ENCODE assay signal across 8 cellular contexts in genomic region chr6:134063966-134064445, GRCh38. TPM values are rescaled to one million over a fixed set of nuclear protein-coding genes. Genes with fewer than 3 reads are reported as not detected.
DNase-seq lines count a peak whose midpoint lies in the region; ATAC-seq, FAIRE-seq and TF ChIP-seq lines count a peak whose summit lies in the region.

No MANE protein-coding gene starts in this region.

- H3K79me2 ChIP-seq in K562 (ENCODE audit: control insufficient read depth, insufficient read depth, low read length) = no peaks in the 10 kb centered on the region

- peak; percentile 69 for TF ChIP-seq CTCF in A549 (IDR thresholded peaks at IDR 0.05)
- peak; percentile 90 to 99 (median 99) for TF ChIP-seq CTCF in K562 (IDR thresholded peaks at IDR 0.05 in 2 of 3, conservative IDR thresholded peaks at IDR 0.05 in 1 of 3; ENCODE audit: insufficient read depth in 2 of 3, low read depth in 1 of 3, low read length in 3 of 3)

- H4K20me1 ChIP-seq in K562 (replicated peaks; ENCODE audit: control insufficient read depth, insufficient read depth, low read length) = no peaks in the 10 kb centered on the region

- H3K4me2 ChIP-seq in A549 = no peak overlapping the region; the same call in 2 of the 3 replicates
- H3K4me2 ChIP-seq in K562 (ENCODE audit: insufficient read depth, low read length) = peak overlapping the region; percentile 66

- no TSS peak for BruUV-seq in K562 (replicated peaks; lab: Mats Ljungman, UMichigan)

- H3K27me3 ChIP-seq in K562 (ENCODE audit: control insufficient read depth in 2 of 2, insufficient read depth in 2 of 2, low read length in 2 of 2) = no peaks in the 10 kb centered on the region

- H3K4me3 ChIP-seq in A549 (no peak overlapping the region), K562 (no peak overlapping the region)

- H3K27ac ChIP-seq in A549 (0 out of 6 replicates have a peak overlapping the region, but pooled peaks of 1 of the 2 experiments have one; percentile 9), K562 (ENCODE audit: extremely low read depth, low read depth, low read length) (peak overlapping the region; percentile 40; the same call in 1 of the 3 replicates)

- CTCF ChIA-PET in A549 (lab: Yijun Ruan, JAX) = interaction anchor here (0.6 to 6.7 kb wide), 52 partner anchors 8 to 1461 kb away, joined by 3 to 128 read pairs (median 5); partner anchors contain the start of genes SLC2A12 and TBPL1
- CTCF ChIA-PET in K562 (lab: Yijun Ruan, JAX; ENCODE audit: low intra/inter-chr PET ratio) = interaction anchor here (0.6 to 2.4 kb wide), 6 partner anchors 33 to 140 kb away, joined by 4 to 29 read pairs (median 6); no protein-coding TSS in a partner anchor

- TF ChIP-seq EP300 in A549 (IDR thresholded peaks at IDR 0.05) (no peak), K562 (IDR thresholded peaks at IDR 0.05; ENCODE audit: low read length) (no peak)

- WGBS in A549 (ENCODE audit: missing lambda C conversion rate) = 28% methylated on average over 7 of the region's 7 CpGs
- WGBS in K562 (ENCODE audit: insufficient coverage, low coverage, missing lambda C conversion rate) = under 1% methylated on average over 7 of the region's 7 CpGs

- H3K36me3 ChIP-seq in K562 (ENCODE audit: control insufficient read depth, insufficient read depth, low read length) = no peaks in the 10 kb centered on the region

- FAIRE-seq in A549 (lab: Jason Lieb, UNC) = no peak
- peak; percentile 99 for FAIRE-seq in K562 (lab: Jason Lieb, UNC)

- peak; percentile 78 to 82 for TF ChIP-seq RAD21 in A549 (conservative IDR thresholded peaks at IDR 0.05 in 1 of 2, IDR thresholded peaks at IDR 0.05 in 1 of 2)
- TF ChIP-seq RAD21 in K562 (CRISPR knock-in tag; conservative IDR thresholded peaks at IDR 0.05 in 1 of 2, IDR thresholded peaks at IDR 0.05 in 1 of 2) = peak; percentile 76 to 89

- H3K9me3 ChIP-seq in A549 (no peaks in the 10 kb centered on the region), K562 (replicated peaks; ENCODE audit: control insufficient read depth, insufficient read depth, low read depth, low read length) (no peaks in the 10 kb centered on the region)

- ATAC-seq in A549 (peak; percentile 95 to 97), GM18502 (IDR thresholded peaks at IDR 0.05; ENCODE audit: poor library complexity, unreplicated experiment) (peak; percentile 95), HG02884 (IDR thresholded peaks at IDR 0.05; ENCODE audit: unreplicated experiment) (peak; percentile 97), K562 (peak; percentile 94)

- intact Hi-C loops in K562 (cut with micrococcal nuclease) = loop anchor here (1.0 to 5.0 kb wide), 4 partner anchors 33 to 140 kb away; no protein-coding TSS in a partner anchor

- in situ Hi-C loops in K562 (cut with MboI) = loop anchor here (10.0 to 25.0 kb wide), 2 partner anchors 139 to 1252 kb away; partner anchors contain the start of gene RPS12

- POLR2A ChIA-PET in A549 (lab: Yijun Ruan, JAX) = no interaction called here
- POLR2A ChIA-PET in K562 (lab: Yijun Ruan, JAX) = interaction anchor here (0.6 to 1.8 kb wide), 9 partner anchors 10 to 1250 kb away, joined by 3 to 10 read pairs (median 4); partner anchors contain the start of genes RPS12 and TBPL1

- peaks cover 20% of the 10 kb centered on the region for H3K4me1 ChIP-seq in A549
- peaks cover 6 to 18% of the 10 kb centered on the region in 2 experiments; a peak in 3 of 5 replicates for H3K4me1 ChIP-seq in K562 (replicated peaks in 1 of 2; ENCODE audit: control insufficient read depth in 2 of 2, insufficient read depth in 2 of 2, low read length in 2 of 2)

- peak overlapping the region; percentile 89 for H2AFZ ChIP-seq in K562 (ENCODE audit: low read depth, low read length)

- TF ChIP-seq POLR2A in A549 (IDR thresholded peaks at IDR 0.05; ENCODE audit: low read length) (no peak), K562 (conservative IDR thresholded peaks at IDR 0.05) (no peak)

- peak; percentile 69 to 72 for DNase-seq in A549 (ENCODE audit: low read depth in 1 of 2, low spot score in 1 of 2)
- DNase-seq in NCI-H1930 (lab: John Stamatoyannopoulos, UW) = peak; percentile 54 to 66
- peak; percentile 22 for DNase-seq in T-helper 22 cell (ENCODE audit: low read depth)
- DNase-seq in K562 (ENCODE audit: extremely low read depth in 1 of 4, low spot score in 3 of 4) = peak; percentile 65 to 88 (median 74)
- peak; percentile 75 for DNase-seq in iPS-NIHi11 (ENCODE audit: low spot score)
- DNase-seq in stimulated activated CD4-positive, alpha-beta T cell treated with anti-CD3 and anti-CD28 coated beads, Interleukin-12 subunit alpha, Interleukin-12 subunit beta, amount 100 ng/mL, for 4 hours = peak; percentile 27

- H3K9me1 ChIP-seq in K562 (ENCODE audit: control insufficient read depth, insufficient read depth, low read length) = no peaks in the 10 kb centered on the region

- H3K9ac ChIP-seq in K562 (ENCODE audit: insufficient read depth in 1 of 2, low read depth in 2 of 2, low read length in 2 of 2) = peak overlapping the region in 1 of 2 experiments; percentile 35; a peak in 2 of 4 replicates

TF ChIP-seq in A549, 52 proteins besides CTCF, POLR2A, EP300 and RAD21:
- TF ChIP-seq SMC3 (IDR thresholded peaks at IDR 0.05) (peak; percentile 80), SREBF2 (IDR thresholded peaks at IDR 0.05) (no peak)

TF ChIP-seq in K562, 482 proteins besides CTCF, POLR2A, EP300 and RAD21 (continues in another document):
- TF ChIP-seq PREB (CRISPR knock-in tag; IDR thresholded peaks at IDR 0.05) (no peak), ZNF263 (CRISPR knock-in tag; IDR thresholded peaks at IDR 0.05; ENCODE audit: borderline replicate concordance) (peak; percentile 47; the same call in 1 of the 2 replicates), NUFIP1 (IDR thresholded peaks at IDR 0.05; ENCODE audit: partially characterized antibody) (no peak), MITF (IDR thresholded peaks at IDR 0.05) (0 out of 2 replicates have a peak, but pooled peaks have one; percentile 20), SAFB (IDR thresholded peaks at IDR 0.05; ENCODE audit: borderline replicate concordance, low read depth, low read length) (no peak), ESRRB (CRISPR knock-in tag; IDR thresholded peaks at IDR 0.05; ENCODE audit: borderline replicate concordance) (no peak), MTA3 (IDR thresholded peaks at IDR 0.05; ENCODE audit: borderline replicate concordance) (peak; percentile 68), JUND (IDR thresholded peaks at IDR 0.05; ENCODE audit: borderline replicate concordance, low read depth, low read length) (0 out of 2 replicates have a peak, but pooled peaks have one; percentile 9), JUND (tag; IDR thresholded peaks at IDR 0.05; ENCODE audit: borderline replicate concordance, low read depth, low read length) (peak; percentile 54; the same call in 1 of the 3 replicates)

RNA-seq across cellular contexts. Expression of gene SLC2A12, which starts 11.6 kb away (rescaled TPM):
- 2.8 and 3.0 TPM in 2 replicates for polyA plus RNA-seq in A549 (2011; rRNA removed)
- polyA plus RNA-seq in A549 (2012; cell fraction: cytosol; rRNA removed) = 0.17 and 0.31 TPM in 2 replicates
- polyA plus RNA-seq in A549 (2012; cell fraction: nucleus; rRNA removed) = 0.14 and 0.27 TPM in 2 replicates
- polyA plus RNA-seq in A549 (2017; fragmentation: RNase III; extraction: RNeasy Plus Mini Kit Qiagen cat#74134 plus additional on column Dnase treatment) = 0.45 to 0.87 TPM (median 0.65 TPM) in 3 replicates
- 3.2 and 4.0 TPM in 2 replicates for polyA minus RNA-seq in A549 (2011; rRNA and poly(A)+ RNA removed)
- total RNA-seq in K562 (2011; cell fraction: chromatin; rRNA removed; ENCODE audit: low replicate concordance) = 3.6 TPM in 2 replicates
- total RNA-seq in K562 (2011; cell fraction: nucleolus; rRNA removed) = 2.8 and 3.2 TPM in 2 replicates
- total RNA-seq in K562 (2011; cell fraction: nucleoplasm; rRNA removed) = 3.3 and 4.0 TPM in 2 replicates
- 0.29 and 0.54 TPM in 2 replicates for total RNA-seq in K562 (2014; rRNA removed)
- total RNA-seq in K562 (2014; rRNA removed; fragmentation: Illumina TruSeq; extraction: Trizol) = 0.65 and 1.1 TPM in 2 replicates
- 0.47 and 0.57 TPM in 2 replicates for total RNA-seq in K562 (2015; rRNA removed; fragmentation: Illumina TruSeq; extraction: Trizol)
- 0.44 and 0.56 TPM in 2 replicates for total RNA-seq in K562 (2021)
- 0.35 and 2.7 TPM in 2 replicates for polyA plus RNA-seq in K562 (2011; rRNA removed)
- polyA plus RNA-seq in K562 (2011; cell fraction: cytosol; rRNA removed) = 0.16 and 0.81 TPM in 2 replicates
- 0.28 and 1.4 TPM in 2 replicates for polyA plus RNA-seq in K562 (2011; cell fraction: nucleus; rRNA removed)
- 0.59 and 0.66 TPM in 2 replicates for polyA plus RNA-seq in K562 (2012)
- 0.54 and 0.97 TPM in 2 replicates for polyA plus RNA-seq in K562 (2014; fragmentation: Illumina TruSeq; extraction: Trizol)
- polyA plus RNA-seq in K562 (2014; fragmentation: Nextera tagmentation; extraction: Ambion mirVana) = under 1 TPM; 0.10 to 0.14 TPM
- 0.42 and 0.58 TPM in 2 replicates for polyA plus RNA-seq in K562 (2014; rRNA removed)
- polyA minus RNA-seq in K562 (2011; rRNA and poly(A)+ RNA removed) = 0.54 and 3.7 TPM in 2 replicates
- polyA minus RNA-seq in K562 (2011; cell fraction: cytosol; rRNA and poly(A)+ RNA removed) = 0.36 and 0.95 TPM in 2 replicates
- polyA minus RNA-seq in K562 (2011; cell fraction: nucleus; rRNA and poly(A)+ RNA removed) = 0.44 and 1.9 TPM in 2 replicates

Comparison
In these comparisons a context has a peak if more than half of its experiments do, and no peak if none do; other contexts are left out.
1. DNase-seq: peak in every context shown above with its lines; median percentile 75 in iPS-NIHi11; 74 in K562; 70 in A549; 60 in NCI-H1930; 27 in stimulated activated CD4-positive, alpha-beta T cell treated with anti-CD3 and anti-CD28 coated beads, Interleukin-12 subunit alpha, Interleukin-12 subunit beta, amount 100 ng/mL, for 4 hours; 22 in T-helper 22 cell.
2. Of the 35 proteins assayed by ChIP-seq in both K562 and A549: peak only in K562: BHLHE40, EHMT2, HDAC2 and KDM1A; only in A549: none; in both: CTCF, RAD21 and SMC3; in neither: 24; mixed calls (peak in some experiments, not most) for 4.